In the genomic region with DNA sequence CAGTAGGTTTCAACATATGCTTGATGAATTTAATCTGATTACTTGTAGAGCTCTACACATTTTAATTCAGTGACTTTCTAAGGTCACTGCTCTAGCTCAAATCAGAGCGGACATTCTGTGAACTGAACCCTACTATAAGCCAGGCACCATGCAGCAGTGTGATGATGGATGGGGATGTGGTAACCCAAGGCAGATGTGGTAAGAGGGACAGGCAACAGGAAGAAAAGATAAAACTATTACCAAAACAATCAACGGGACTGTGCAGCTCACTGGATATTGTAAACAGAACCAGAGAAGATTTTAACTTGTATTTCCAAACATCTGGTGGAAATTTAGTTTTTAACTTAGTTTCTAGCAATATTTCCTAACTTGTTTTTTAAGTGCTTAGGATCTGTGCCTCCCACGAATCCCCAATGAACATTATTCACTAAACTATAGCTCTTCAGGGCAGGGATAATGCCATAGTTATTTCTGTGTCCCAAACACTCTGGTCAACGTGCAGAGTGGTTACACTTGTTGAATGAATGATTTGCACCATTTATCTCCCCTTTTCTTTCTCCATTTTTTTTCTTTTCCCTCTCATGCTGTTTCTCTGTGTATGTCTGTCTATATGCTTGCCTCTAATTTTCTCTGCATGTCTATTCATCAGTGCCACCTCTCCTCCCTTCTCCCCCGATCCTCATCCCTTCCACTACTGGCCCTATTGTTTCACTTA, we compare ENCODE assay signal across 11 cellular contexts. TPM values are rescaled to one million over a fixed set of nuclear protein-coding genes. Genes with fewer than 3 reads are reported as not detected.
DNase-seq lines count a peak whose midpoint lies in the region; ATAC-seq and TF ChIP-seq lines count a peak whose summit lies in the region.
"Had no signal": no experiment of that assay in that cellular context is flagged by ENCODE, and none has a peak within 500 bp of the region (broad histone marks: within the 10 kb centered on the region; RNA-seq: fewer than 3 reads in every experiment).

No MANE protein-coding gene starts in this region.

- no peaks in the 10 kb centered on the region for H3F3A ChIP-seq in smooth muscle cell (ENCODE audit: low read depth)

- peaks cover 20% of the 10 kb centered on the region for H3K4me1 ChIP-seq in Panc1 (ENCODE audit: control insufficient read depth, insufficient read depth, low read length)
- peaks cover 14% of the 10 kb centered on the region for H3K4me1 ChIP-seq in smooth muscle cell (ENCODE audit: low read depth)
- peaks cover 20% of the 10 kb centered on the region for H3K4me1 ChIP-seq in mucosa of descending colon (ENCODE audit: low read depth)

- H3K27me3 Mint-ChIP-seq in activated T-cell treated with anti-CD3 and anti-CD28 coated beads, Interleukin-2, amount 50 U/mL, for 4 hours (ENCODE audit: low read depth): no peaks in the 10 kb centered on the region

- intact Hi-C loops in Panc1 (cut with micrococcal nuclease; ENCODE audit: unreplicated experiment) (no loop called here), mucosa of descending colon (cut with DNase I, micrococcal nuclease) (no loop called here)

- POLR2A ChIA-PET in Panc1 (lab: Charles Lee): interaction anchor here (0.6 kb wide), 1 partner anchor 140 kb away, joined by 3 read pairs; the partner anchor contains the start of gene TXNDC16

- CTCF ChIA-PET in Panc1 (lab: Charles Lee): no interaction called here

- no peak for TF ChIP-seq CTCF in Panc1 (IDR thresholded peaks at IDR 0.05)
- TF ChIP-seq CTCF in choroid plexus epithelial cell (conservative IDR thresholded peaks at IDR 0.05; ENCODE audit: low read depth, low read length): no peak
- no peak for TF ChIP-seq CTCF in smooth muscle cell (IDR thresholded peaks at IDR 0.05; ENCODE audit: borderline replicate concordance, insufficient read depth, poor library complexity, severe bottlenecking)
- TF ChIP-seq CTCF in mucosa of descending colon (IDR thresholded peaks at IDR 0.05): no peak

- H3K79me2 ChIP-seq in smooth muscle cell (ENCODE audit: low read depth): peaks cover 72% of the 10 kb centered on the region

- H2AFZ ChIP-seq in smooth muscle cell (ENCODE audit: low read depth): no peak overlapping the region

- H3K9ac ChIP-seq in smooth muscle cell (ENCODE audit: low read depth): no peak overlapping the region

- H3K27me3 ChIP-seq in Panc1 (ENCODE audit: control insufficient read depth, insufficient read depth, low read length): no peaks in the 10 kb centered on the region
- H3K27me3 ChIP-seq in smooth muscle cell (ENCODE audit: low read depth): no peaks in the 10 kb centered on the region
- H3K27me3 ChIP-seq: brain microvascular endothelial cell had no signal

- H3K4me2 ChIP-seq in smooth muscle cell: peak overlapping the region; percentile 93

- no peak for DNase-seq in activated T-cell treated with anti-CD3 and anti-CD28 coated beads, Interleukin-2, amount 50 U/mL, for 4 hours
- no peak for DNase-seq in activated T-cell treated with anti-CD3 and anti-CD28 coated beads, Interleukin-2, amount 50 U/mL, for 1 hour
- DNase-seq in Panc1 (ENCODE audit: low read depth, low spot score) (no peak), choroid plexus epithelial cell (ENCODE audit: low read depth) (peak; percentile 57), smooth muscle cell (lab: John Stamatoyannopoulos, UW; ENCODE audit: unreplicated experiment) (no peak), mucosa of descending colon (no peak), nucleus accumbens (lab: John Stamatoyannopoulos, UW) (no peak), HUDEP-2 (lab: John Stamatoyannopoulos, UW; ENCODE audit: unreplicated experiment in 76 of 76) (no peak)
- DNase-seq: brain microvascular endothelial cell, NCI-H1092 treated with DMSO at 0.1 percent for 48 hours had no signal

- H3K36me3 ChIP-seq in Panc1 (ENCODE audit: control insufficient read depth, insufficient read depth, low read length): no peaks in the 10 kb centered on the region
- no peaks in the 10 kb centered on the region for H3K36me3 ChIP-seq in smooth muscle cell (ENCODE audit: low read depth)
- no peaks in the 10 kb centered on the region for H3K36me3 ChIP-seq in mucosa of descending colon (ENCODE audit: low read depth)
- H3K36me3 ChIP-seq: brain microvascular endothelial cell had no signal

- H3K36me3 Mint-ChIP-seq in activated T-cell treated with anti-CD3 and anti-CD28 coated beads, Interleukin-2, amount 50 U/mL, for 4 hours (ENCODE audit: insufficient read depth): peaks cover 2% of the 10 kb centered on the region

- in situ Hi-C loops in Panc1 (cut with HindIII; ENCODE audit: low pct_unique_long_range_greater_than_20kb, low sequenced_read_pairs): no loop called here

- peak overlapping the region in 1 of 2 experiments; percentile 95; a peak in 1 of 4 replicates for H3K4me3 ChIP-seq in Panc1 (ENCODE audit: low read depth in 2 of 2, low read length in 2 of 2)
- H3K4me3 ChIP-seq in choroid plexus epithelial cell (ENCODE audit: low read depth, low read length): no peak overlapping the region
- H3K4me3 ChIP-seq in smooth muscle cell: no peak overlapping the region
- H3K4me3 ChIP-seq in mucosa of descending colon: no peak overlapping the region

- ATAC-seq in activated T-cell treated with anti-CD3 and anti-CD28 coated beads, Interleukin-2, amount 50 U/mL, for 4 hours: no peak
- ATAC-seq in Panc1 (no peak), mucosa of descending colon (no peak)

- BruUV-seq in Panc1 (replicated peaks; lab: Mats Ljungman, UMichigan): TSS peak; percentile 37

- H4K20me1 ChIP-seq in smooth muscle cell (ENCODE audit: low read depth): peaks cover 72% of the 10 kb centered on the region

- peaks cover 62% of the 10 kb centered on the region for H3K4me1 Mint-ChIP-seq in activated T-cell treated with anti-CD3 and anti-CD28 coated beads, Interleukin-2, amount 50 U/mL, for 4 hours (ENCODE audit: low read depth)

- WGBS in smooth muscle cell (ENCODE audit: low lambda C conversion rate): 61% methylated on average over 5 of the region's 5 CpGs

- no peaks in the 10 kb centered on the region for H3K9me3 Mint-ChIP-seq in activated T-cell treated with anti-CD3 and anti-CD28 coated beads, Interleukin-2, amount 50 U/mL, for 4 hours

- H3K9me3 ChIP-seq in Panc1 (ENCODE audit: control insufficient read depth, insufficient read depth, low read depth, low read length) (no peaks in the 10 kb centered on the region), smooth muscle cell (replicated peaks; ENCODE audit: low read depth) (no peaks in the 10 kb centered on the region), mucosa of descending colon (no peaks in the 10 kb centered on the region)

- peak overlapping the region; percentile 47 for H3K4me3 Mint-ChIP-seq in activated T-cell treated with anti-CD3 and anti-CD28 coated beads, Interleukin-2, amount 50 U/mL, for 4 hours

- H3K27ac ChIP-seq in Panc1 (ENCODE audit: low read length) (peak overlapping the region; percentile 61; the same call in 1 of the 2 replicates), smooth muscle cell (ENCODE audit: low read depth) (no peak overlapping the region)
- H3K27ac ChIP-seq: brain microvascular endothelial cell, C4-2B had no signal

RNA-seq across cellular contexts. Expression of gene ERO1A, which starts 3.0 kb away (rescaled TPM):
- total RNA-seq in activated T-cell treated with anti-CD3 and anti-CD28 coated beads, Interleukin-2, amount 50 U/mL, for 4 hours: 100 to 1,000 TPM; 109 to 115 (median 112) TPM
- 83.3 TPM for total RNA-seq in Panc1 (2021; ENCODE audit: unreplicated experiment)
- 45.6 TPM for polyA plus RNA-seq in Panc1 (2012; ENCODE audit: insufficient read length)
- total RNA-seq in smooth muscle cell: 105 and 136 TPM in 2 replicates
- polyA plus RNA-seq in smooth muscle cell: 50.4 and 68.1 TPM in 2 replicates
- 10 to 100 TPM; 45.1 to 67.5 (median 55.4) TPM for total RNA-seq in mucosa of descending colon

RNA-seq across cellular contexts. Expression of gene PSMC6, which starts 14.6 kb away (rescaled TPM):
- total RNA-seq in activated T-cell treated with anti-CD3 and anti-CD28 coated beads, Interleukin-2, amount 50 U/mL, for 4 hours: 100 to 1,000 TPM; 149 to 177 (median 162) TPM
- total RNA-seq in Panc1 (2021; ENCODE audit: unreplicated experiment): 62.1 TPM
- polyA plus RNA-seq in Panc1 (2012; ENCODE audit: insufficient read length): 39.6 TPM
- total RNA-seq in smooth muscle cell: 138 and 169 TPM in 2 replicates
- 90.9 and 91.9 TPM in 2 replicates for polyA plus RNA-seq in smooth muscle cell
- total RNA-seq in mucosa of descending colon: 10 to 100 TPM; 68.1 to 70.3 (median 69.7) TPM

RNA-seq across cellular contexts. Expression of gene STYX, which starts 37.6 kb away (rescaled TPM):
- 10 to 100 TPM; 18.5 to 18.9 (median 18.6) TPM for total RNA-seq in activated T-cell treated with anti-CD3 and anti-CD28 coated beads, Interleukin-2, amount 50 U/mL, for 4 hours
- total RNA-seq in Panc1 (2021; ENCODE audit: unreplicated experiment): 20.6 TPM
- polyA plus RNA-seq in Panc1 (2012; ENCODE audit: insufficient read length): 6.2 TPM
- total RNA-seq in smooth muscle cell: 17.9 and 20.3 TPM in 2 replicates
- 8.5 TPM in 2 replicates for polyA plus RNA-seq in smooth muscle cell
- 10 to 100 TPM in 1 of 3 donors, 1 to 10 TPM in 2; 8.1 to 14.4 (median 9.5) TPM for total RNA-seq in mucosa of descending colon
